22 cellular contexts compared by ENCODE assay signal in the genomic region with DNA sequence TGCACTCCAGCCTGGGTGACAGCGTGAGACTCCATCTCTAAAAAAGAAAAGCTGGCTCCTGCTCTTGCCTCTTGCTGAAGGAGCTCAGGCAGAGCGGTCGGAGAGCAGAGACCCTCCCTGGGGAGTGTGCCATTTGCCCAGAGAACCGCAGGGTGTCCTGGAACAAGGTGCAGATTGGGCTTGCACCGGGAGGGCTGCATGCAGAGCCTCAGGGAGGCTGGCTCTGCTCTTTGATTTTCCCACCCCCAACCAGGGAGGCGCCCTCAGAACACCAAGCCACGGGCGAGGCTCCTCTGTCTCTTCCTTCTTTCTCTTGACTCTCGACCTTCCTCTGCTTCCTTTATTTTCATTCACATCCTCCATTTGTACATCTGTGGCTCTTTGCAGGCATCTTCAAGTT.
"Had no signal": no experiment of that assay in that cellular context is flagged by ENCODE, and none has a peak within 500 bp of the region (broad histone marks: within the 10 kb centered on the region; RNA-seq: fewer than 3 reads in every experiment).

No MANE protein-coding gene starts in this region.

- H3K27ac ChIP-seq: breast epithelium, epithelial cell of prostate, gastrocnemius medialis, ovary, sigmoid colon, vagina had no signal

- H3K4me1 ChIP-seq: breast epithelium, gastrocnemius medialis, sigmoid colon, vagina had no signal

- ATAC-seq: activated naive CD4-positive, alpha-beta T cell treated with anti-CD3 and anti-CD28 coated beads, Interleukin-2, amount 50 U/mL, for 72 hours; activated T-cell treated with anti-CD3 and anti-CD28 coated beads, Interleukin-2, amount 50 U/mL, for 72 hours; gastrocnemius medialis; left ventricle myocardium superior; mucosa of descending colon; natural killer cell treated with Interleukin-12 subunit alpha and Interleukin-12 subunit beta and Interleukin-15 and Interleukin-18, amount 100 ng/mL, for 72 hours; stimulated activated effector memory CD8-positive, alpha-beta T cell treated with anti-CD3 and anti-CD28 coated beads, Interleukin-12 subunit alpha, Interleukin-12 subunit beta, amount 100 ng/mL, for 72 hours had no signal

- H3K4me3 ChIP-seq: breast epithelium, gastrocnemius medialis, mucosa of descending colon, ovary, sigmoid colon, vagina had no signal

- H3K9me3 ChIP-seq: breast epithelium, gastrocnemius medialis, ovary, sigmoid colon, vagina had no signal

- DNase-seq: activated CD4-positive, alpha-beta T cell treated with anti-CD3 and anti-CD28 coated beads for 4 hours; activated CD4-positive, alpha-beta T cell treated with anti-CD3 and anti-CD28 coated beads, Interleukin-2, amount 50 U/mL, for 4 hours; activated naive CD4-positive, alpha-beta T cell; activated T-cell treated with anti-CD3 and anti-CD28 coated beads for 4 hours; activated T-cell treated with anti-CD3 and anti-CD28 coated beads, Interleukin-2, amount 50 U/mL, for 72 hours; central memory CD4-positive, alpha-beta T cell; effector CD4-positive, alpha-beta T cell; gastrocnemius medialis; glutamatergic neuron; islet precursor cell; left ventricle myocardium superior; mucosa of descending colon; ovary; sigmoid colon; small intestine; stimulated activated CD4-positive, alpha-beta T cell treated with anti-CD3 and anti-CD28 coated beads, Interleukin-4, amount 100 ng/mL, for 24 hours had no signal

- H3K36me3 ChIP-seq: breast epithelium, gastrocnemius medialis, ovary, sigmoid colon, vagina had no signal

- H3K27me3 ChIP-seq: breast epithelium, gastrocnemius medialis, ovary, vagina had no signal
